ENCODE assay signal across 12 cellular contexts in genomic region chrX:153974726-153975286, GRCh38. TPM values are rescaled to one million over a fixed set of nuclear protein-coding genes. Genes with fewer than 3 reads are reported as not detected.
A peak's percentile ranks its signal among the peaks of the same experiment; 100 is the strongest.
DNase-seq lines count a peak whose midpoint lies in the region; ATAC-seq, FAIRE-seq and TF ChIP-seq lines count a peak whose summit lies in the region.
"Had no signal": no experiment of that assay in that cellular context is flagged by ENCODE, and none has a peak within 500 bp of the region (broad histone marks: within the 10 kb centered on the region; RNA-seq: fewer than 3 reads in every experiment).

No MANE protein-coding gene starts in this region.

- H3K27me3 Mint-ChIP-seq in CD14-positive monocyte (ENCODE audit: low read depth in 3 of 3), result peaks cover 0 to 40% (median 0%) of the 10 kb centered on the region in 3 donors
- no peaks in the 10 kb centered on the region for H3K27me3 Mint-ChIP-seq in neural crest cell (ENCODE audit: low read depth)

- POLR2A ChIA-PET in GM12878 (lab: Charles Lee), result interaction anchor here (1.2 to 2.1 kb wide), 3 partner anchors 30 to 33 kb away, joined by 3 to 8 read pairs (median 8); no protein-coding TSS in a partner anchor

- TF ChIP-seq EP300 in GM12878 (IDR thresholded peaks at IDR 0.05; ENCODE audit: borderline replicate concordance in 1 of 2, control insufficient read depth in 1 of 2, low read depth in 2 of 2, low read length in 2 of 2), result no peak

- H3K27ac ChIP-seq in KMS-11, result peak overlapping the region; percentile 100; the same call in 1 of the 2 replicates
- H3K27ac ChIP-seq in GM12878 (ENCODE audit: control insufficient read depth, insufficient read depth), result 0 out of 2 replicates have a peak overlapping the region, but pooled peaks have one; percentile 99

- no peaks in the 10 kb centered on the region for H3K36me3 Mint-ChIP-seq in CD14-positive monocyte
- peaks cover 2% of the 10 kb centered on the region for H3K36me3 Mint-ChIP-seq in neural crest cell (ENCODE audit: low read depth)

- SMC1A ChIA-PET in GM12878 (lab: Charles Lee; ENCODE audit: uncharacterized antibody, unreplicated experiment), result interaction anchor here (0.7 to 1.9 kb wide), 2 partner anchors 39 to 99 kb away, joined by 3 to 5 read pairs; no protein-coding TSS in a partner anchor

- TF ChIP-seq CTCF in CD14-positive monocyte (IDR thresholded peaks at IDR 0.05) (no peak), KMS-11 (conservative IDR thresholded peaks at IDR 0.05; ENCODE audit: low read depth, low read length) (no peak), GM12878 (IDR thresholded peaks at IDR 0.05 in 2 of 3, conservative IDR thresholded peaks at IDR 0.05 in 1 of 3; ENCODE audit: control insufficient read depth in 2 of 3, extremely low read depth in 1 of 3, insufficient read depth in 1 of 3, low read depth in 3 of 3, low read length in 3 of 3) (no peak), neural crest cell (conservative IDR thresholded peaks at IDR 0.05) (no peak)

- 98% methylated on average over 3 of the region's 3 CpGs for WGBS in GM12878 (ENCODE audit: insufficient coverage, insufficient replicate concordance, low lambda C conversion rate, missing lambda C conversion rate)

- RAD21 ChIA-PET in GM12878 (lab: Charles Lee; ENCODE audit: unreplicated experiment), result interaction anchor here (0.6 to 2.2 kb wide), 4 partner anchors 10 to 203 kb away, joined by 3 to 11 read pairs (median 6); no protein-coding TSS in a partner anchor

- peaks cover 24% of the 10 kb centered on the region for H3K4me1 Mint-ChIP-seq in CD14-positive monocyte
- H3K4me1 Mint-ChIP-seq in neural crest cell, result peaks cover 24% of the 10 kb centered on the region

- in situ Hi-C loops in GM12878 (cut with MboI), result no loop called here

- H4K20me1 ChIP-seq in KMS-11 (ENCODE audit: insufficient read depth) (no peaks in the 10 kb centered on the region), GM12878 (ENCODE audit: control insufficient read depth, insufficient read depth) (no peaks in the 10 kb centered on the region)

- H3K4me3 ChIP-seq in KMS-11 (IDR thresholded peaks at IDR 0.05; ENCODE audit: insufficient read depth, low read depth, low read length) (no peak overlapping the region), GM12878 (no peak overlapping the region)
- H3K4me3 ChIP-seq: ascending aorta had no signal

- no peak for TF ChIP-seq POLR2A in GM12878 (IDR thresholded peaks at IDR 0.05; ENCODE audit: low read depth, low read length)

- H3K9me3 Mint-ChIP-seq in CD14-positive monocyte (peaks cover 0 to 17% (median 8%) of the 10 kb centered on the region in 7 donors), neural crest cell (no peaks in the 10 kb centered on the region)

- no peaks in the 10 kb centered on the region for H3K27me3 ChIP-seq in KMS-11 (ENCODE audit: insufficient read depth, low read depth)
- H3K27me3 ChIP-seq in GM12878 (replicated peaks in 1 of 2; ENCODE audit: control insufficient read depth in 2 of 2, insufficient read depth in 2 of 2, low read length in 1 of 2), result no peaks in the 10 kb centered on the region
- H3K27me3 ChIP-seq: ascending aorta had no signal

- no TSS peak for BruUV-seq in GM12878 (replicated peaks; lab: Mats Ljungman, UMichigan)

- H3K9me3 ChIP-seq in GM12878 (replicated peaks; ENCODE audit: control insufficient read depth, insufficient read depth, low read length), result no peaks in the 10 kb centered on the region
- H3K9me3 ChIP-seq: ascending aorta had no signal

- CTCF ChIA-PET in GM12878 (lab: Yijun Ruan, JAX), result interaction anchor here (1.2 kb wide), 1 partner anchor 78 kb away, joined by 3 read pairs; no protein-coding TSS in a partner anchor

- H3K4me3 Mint-ChIP-seq in CD14-positive monocyte (peak overlapping the region in 1 of 2 donors; percentile 84), neural crest cell (peak overlapping the region; percentile 92)

- H3K36me3 ChIP-seq in KMS-11 (ENCODE audit: insufficient read depth), result no peaks in the 10 kb centered on the region
- no peaks in the 10 kb centered on the region for H3K36me3 ChIP-seq in GM12878 (ENCODE audit: control insufficient read depth in 2 of 2, insufficient read depth in 2 of 2, low read length in 1 of 2)
- H3K36me3 ChIP-seq: ascending aorta had no signal

- no peak for TF ChIP-seq RAD21 in GM12878 (IDR thresholded peaks at IDR 0.05; ENCODE audit: insufficient read depth, low read depth, low read length)

- intact Hi-C loops in CD14-positive monocyte (cut with micrococcal nuclease), result loop anchor here (5.0 kb wide), 2 partner anchors 32 to 37 kb away; no protein-coding TSS in a partner anchor
- intact Hi-C loops in GM12878 (cut with micrococcal nuclease; ENCODE audit: unreplicated experiment), result loop anchor here (5.0 kb wide), 1 partner anchor 122 kb away; the partner anchor contains the start of gene MECP2

- peaks cover 30% of the 10 kb centered on the region for H3K4me1 ChIP-seq in KMS-11 (ENCODE audit: low read depth, poor library complexity, severe bottlenecking)
- peaks cover 10% of the 10 kb centered on the region for H3K4me1 ChIP-seq in GM12878 (ENCODE audit: control insufficient read depth, insufficient read depth, low read length)

- FAIRE-seq in GM12878 (lab: Jason Lieb, UNC), result no peak

- ATAC-seq in GM12878 (no peak), GM21381 (IDR thresholded peaks at IDR 0.05; ENCODE audit: unreplicated experiment) (no peak), GM21367 (IDR thresholded peaks at IDR 0.05; ENCODE audit: unreplicated experiment) (no peak)

- H3K79me2 ChIP-seq in KMS-11 (ENCODE audit: insufficient read depth, low read depth) (peaks cover under 1% of the 10 kb centered on the region; the same call in 1 of the 2 replicates), GM12878 (ENCODE audit: control insufficient read depth, insufficient read depth, low read length) (peaks cover 29% of the 10 kb centered on the region)

- H2AFZ ChIP-seq in KMS-11 (ENCODE audit: low read depth) (no peak overlapping the region; the same call in 1 of the 2 replicates), GM12878 (ENCODE audit: control insufficient read depth, low read depth, low read length) (no peak overlapping the region)

- H3K27ac Mint-ChIP-seq in CD14-positive monocyte (peak overlapping the region; percentile 82 to 99 (median 93)), neural crest cell (ENCODE audit: unreplicated experiment) (no peak overlapping the region)

- H3K9ac ChIP-seq in KMS-11, result no peak overlapping the region
- H3K9ac ChIP-seq in GM12878 (ENCODE audit: control insufficient read depth, insufficient read depth, low read length), result no peak overlapping the region

- H3K4me2 ChIP-seq in KMS-11 (no peak overlapping the region), GM12878 (ENCODE audit: control insufficient read depth, insufficient read depth) (peak overlapping the region; percentile 89; the same call in 1 of the 2 replicates)

- DNase-seq in CD14-positive monocyte (ENCODE audit: low spot score) (no peak), GM12878 (ENCODE audit: low read depth, low spot score) (no peak), neural crest cell (ENCODE audit: low read depth, low spot score) (no peak), retina (no peak), SHP77 treated with DMSO at 0.1 percent for 48 hours (lab: John Stamatoyannopoulos, UW) (no peak)
- DNase-seq: foreskin melanocyte, IMR-90, NCI-H748 treated with DMSO at 0.1 percent for 48 hours had no signal

RNA-seq across cellular contexts. Expression of gene TMEM187, which starts 2.3 kb away (rescaled TPM):
- 1 to 10 TPM; 2.8 to 4.9 TPM for polyA plus RNA-seq in CD14-positive monocyte
- total RNA-seq in GM12878 (2013; cell fraction: nucleolus; rRNA removed), result 2.9 and 4.2 TPM in 2 replicates
- 5.0 and 8.5 TPM in 2 replicates for total RNA-seq in GM12878 (2014; rRNA removed)
- 1.6 and 1.7 TPM in 2 replicates for total RNA-seq in GM12878 (2014; rRNA removed; fragmentation: Illumina TruSeq; extraction: Trizol)
- 6.1 and 6.3 TPM in 2 replicates for total RNA-seq in GM12878 (2021)
- 1.3 TPM for polyA plus RNA-seq in GM12878 (2011; ENCODE audit: low read depth)
- polyA plus RNA-seq in GM12878 (2011; rRNA removed), result 3.0 and 4.2 TPM in 2 replicates
- polyA plus RNA-seq in GM12878 (2011; cell fraction: cytosol; rRNA removed), result 9.1 and 11.2 TPM in 2 replicates
- polyA plus RNA-seq in GM12878 (2011; cell fraction: nucleus; rRNA removed), result 4.7 and 5.0 TPM in 2 replicates
- polyA plus RNA-seq in GM12878 (2012), result 5.0 and 5.4 TPM in 2 replicates
- 0.36 and 0.88 TPM in 2 replicates for polyA plus RNA-seq in GM12878 (2014; fragmentation: Illumina TruSeq; extraction: Trizol)
- under 1 TPM; 0.45 to 0.99 TPM for polyA plus RNA-seq in GM12878 (2014; fragmentation: Nextera tagmentation; extraction: Ambion mirVana)
- 5.6 and 7.0 TPM in 2 replicates for polyA plus RNA-seq in GM12878 (2014; rRNA removed)
- 1 to 10 TPM; 4.0 to 4.8 TPM for polyA plus RNA-seq in GM12878 (2016; fragmentation: Nextera tagmentation; extraction: Ambion mirVana)
- polyA minus RNA-seq in GM12878 (2011; rRNA and poly(A)+ RNA removed), result 3.2 and 6.9 TPM in 2 replicates
- 0.94 and 2.7 TPM in 2 replicates for polyA minus RNA-seq in GM12878 (2011; cell fraction: cytosol; rRNA and poly(A)+ RNA removed)
- polyA minus RNA-seq in GM12878 (2011; cell fraction: nucleus; rRNA and poly(A)+ RNA removed), result 3.0 and 3.4 TPM in 2 replicates
- total RNA-seq in neural crest cell, result 8.0 and 14.0 TPM in 2 replicates

RNA-seq across cellular contexts. Expression of gene HCFC1, which starts 3.2 kb away (rescaled TPM):
- 1 to 10 TPM; 1.9 to 3.8 TPM for polyA plus RNA-seq in CD14-positive monocyte
- 24.5 and 28.7 TPM in 2 replicates for total RNA-seq in GM12878 (2013; cell fraction: nucleolus; rRNA removed)
- total RNA-seq in GM12878 (2014; rRNA removed), result 18.8 and 25.5 TPM in 2 replicates
- total RNA-seq in GM12878 (2014; rRNA removed; fragmentation: Illumina TruSeq; extraction: Trizol), result 8.8 and 10.6 TPM in 2 replicates
- 86.1 and 92.7 TPM in 2 replicates for total RNA-seq in GM12878 (2021)
- polyA plus RNA-seq in GM12878 (2011; ENCODE audit: low read depth), result 14.7 TPM
- 2.3 and 4.1 TPM in 2 replicates for polyA plus RNA-seq in GM12878 (2011; rRNA removed)
- polyA plus RNA-seq in GM12878 (2011; cell fraction: cytosol; rRNA removed), result 11.0 and 15.4 TPM in 2 replicates
- polyA plus RNA-seq in GM12878 (2011; cell fraction: nucleus; rRNA removed), result 29.9 and 55.9 TPM in 2 replicates
- 25.7 and 35.7 TPM in 2 replicates for polyA plus RNA-seq in GM12878 (2012)
- polyA plus RNA-seq in GM12878 (2014; fragmentation: Illumina TruSeq; extraction: Trizol), result 7.4 and 21.5 TPM in 2 replicates
- 1 to 10 TPM; 3.9 to 7.6 TPM for polyA plus RNA-seq in GM12878 (2014; fragmentation: Nextera tagmentation; extraction: Ambion mirVana)
- polyA plus RNA-seq in GM12878 (2014; rRNA removed), result 32.0 and 45.1 TPM in 2 replicates
- 10 to 100 TPM; 39.3 to 39.8 TPM for polyA plus RNA-seq in GM12878 (2016; fragmentation: Nextera tagmentation; extraction: Ambion mirVana)
- polyA minus RNA-seq in GM12878 (2011; rRNA and poly(A)+ RNA removed), result 4.8 and 11.2 TPM in 2 replicates
- polyA minus RNA-seq in GM12878 (2011; cell fraction: cytosol; rRNA and poly(A)+ RNA removed), result 28.6 and 29.6 TPM in 2 replicates
- polyA minus RNA-seq in GM12878 (2011; cell fraction: nucleus; rRNA and poly(A)+ RNA removed), result 9.9 and 19.6 TPM in 2 replicates
- total RNA-seq in neural crest cell, result 168 and 173 TPM in 2 replicates

RNA-seq across cellular contexts. Expression of gene RENBP, which starts 30.4 kb away (rescaled TPM):
- 1 to 10 TPM; 2.7 to 3.8 TPM for polyA plus RNA-seq in CD14-positive monocyte
- 8.3 and 9.0 TPM in 2 replicates for total RNA-seq in GM12878 (2013; cell fraction: nucleolus; rRNA removed)
- 2.1 and 2.2 TPM in 2 replicates for total RNA-seq in GM12878 (2014; rRNA removed)
- total RNA-seq in GM12878 (2014; rRNA removed; fragmentation: Illumina TruSeq; extraction: Trizol), result 1.6 and 1.8 TPM in 2 replicates
- total RNA-seq in GM12878 (2021), result 4.9 and 6.8 TPM in 2 replicates
- 3.9 TPM for polyA plus RNA-seq in GM12878 (2011; ENCODE audit: low read depth)
- polyA plus RNA-seq in GM12878 (2011; rRNA removed), result 1.1 and 1.6 TPM in 2 replicates
- 2.1 and 2.3 TPM in 2 replicates for polyA plus RNA-seq in GM12878 (2011; cell fraction: cytosol; rRNA removed)
- 4.1 and 6.0 TPM in 2 replicates for polyA plus RNA-seq in GM12878 (2011; cell fraction: nucleus; rRNA removed)
- polyA plus RNA-seq in GM12878 (2012), result 7.1 and 8.3 TPM in 2 replicates
- 0.19 and 1.3 TPM in 2 replicates for polyA plus RNA-seq in GM12878 (2014; fragmentation: Illumina TruSeq; extraction: Trizol)
- polyA plus RNA-seq in GM12878 (2014; fragmentation: Nextera tagmentation; extraction: Ambion mirVana), result not detected
- polyA plus RNA-seq in GM12878 (2014; rRNA removed), result 4.0 and 4.5 TPM in 2 replicates
- polyA plus RNA-seq in GM12878 (2016; fragmentation: Nextera tagmentation; extraction: Ambion mirVana), result under 1 TPM in 1 of 2 experiments, not detected in 1; 0.36 TPM
- 0.44 and 2.3 TPM in 2 replicates for polyA minus RNA-seq in GM12878 (2011; rRNA and poly(A)+ RNA removed)
- 0.83 TPM in 1 of 2 replicates, not detected in the other for polyA minus RNA-seq in GM12878 (2011; cell fraction: cytosol; rRNA and poly(A)+ RNA removed)
- 0.96 and 2.1 TPM in 2 replicates for polyA minus RNA-seq in GM12878 (2011; cell fraction: nucleus; rRNA and poly(A)+ RNA removed)
- 11.4 and 11.8 TPM in 2 replicates for total RNA-seq in neural crest cell

RNA-seq across cellular contexts. Expression of gene NAA10, which starts 40.0 kb away (rescaled TPM):
- polyA plus RNA-seq in CD14-positive monocyte (10 to 100 TPM; 46.7 to 47.9 TPM), GM12878 (2011; rRNA removed) (25.4 and 45.1 TPM in 2 replicates), GM12878 (2014; fragmentation: Illumina TruSeq; extraction: Trizol) (88.7 and 97.7 TPM in 2 replicates), GM12878 (2014; fragmentation: Nextera tagmentation; extraction: Ambion mirVana) (10 to 100 TPM in 1 of 2 experiments, 1 to 10 TPM in 1; 7.9 to 26.6 TPM), GM12878 (2014; rRNA removed) (158 TPM in 2 replicates), GM12878 (2016; fragmentation: Nextera tagmentation; extraction: Ambion mirVana) (100 to 1,000 TPM; 209 to 212 TPM)
- 17.5 and 20.3 TPM in 2 replicates for total RNA-seq in GM12878 (2013; cell fraction: nucleolus; rRNA removed)
- total RNA-seq in GM12878 (2014; rRNA removed) (82.6 and 100 TPM in 2 replicates), GM12878 (2014; rRNA removed; fragmentation: Illumina TruSeq; extraction: Trizol) (59.6 and 69.5 TPM in 2 replicates), GM12878 (2021) (113 and 123 TPM in 2 replicates), neural crest cell (116 and 124 TPM in 2 replicates)
- 40.6 TPM for polyA plus RNA-seq in GM12878 (2011; ENCODE audit: low read depth)
- 77.8 and 104 TPM in 2 replicates for polyA plus RNA-seq in GM12878 (2011; cell fraction: cytosol; rRNA removed)
- 54.2 and 67.6 TPM in 2 replicates for polyA plus RNA-seq in GM12878 (2011; cell fraction: nucleus; rRNA removed)
- polyA plus RNA-seq in GM12878 (2012), result 64.3 and 68.0 TPM in 2 replicates
- polyA minus RNA-seq in GM12878 (2011; rRNA and poly(A)+ RNA removed), result 31.8 and 50.4 TPM in 2 replicates
- polyA minus RNA-seq in GM12878 (2011; cell fraction: cytosol; rRNA and poly(A)+ RNA removed), result 17.2 and 25.0 TPM in 2 replicates
- polyA minus RNA-seq in GM12878 (2011; cell fraction: nucleus; rRNA and poly(A)+ RNA removed), result 13.3 and 24.4 TPM in 2 replicates

RNA-seq across cellular contexts. Expression of gene IRAK1, which starts 44.9 kb away (rescaled TPM):
- 10 to 100 TPM; 47.8 to 49.5 TPM for polyA plus RNA-seq in CD14-positive monocyte
- 44.0 and 54.1 TPM in 2 replicates for total RNA-seq in GM12878 (2013; cell fraction: nucleolus; rRNA removed)
- 63.2 and 77.8 TPM in 2 replicates for total RNA-seq in GM12878 (2014; rRNA removed)
- total RNA-seq in GM12878 (2014; rRNA removed; fragmentation: Illumina TruSeq; extraction: Trizol), result 37.6 and 42.3 TPM in 2 replicates
- 106 and 136 TPM in 2 replicates for total RNA-seq in GM12878 (2021)
- polyA plus RNA-seq in GM12878 (2011; ENCODE audit: low read depth), result 21.6 TPM
- polyA plus RNA-seq in GM12878 (2011; rRNA removed), result 19.0 and 27.8 TPM in 2 replicates
- 29.6 and 55.4 TPM in 2 replicates for polyA plus RNA-seq in GM12878 (2011; cell fraction: cytosol; rRNA removed)
- 65.0 and 102 TPM in 2 replicates for polyA plus RNA-seq in GM12878 (2011; cell fraction: nucleus; rRNA removed)
- polyA plus RNA-seq in GM12878 (2012), result 45.7 and 78.8 TPM in 2 replicates
- polyA plus RNA-seq in GM12878 (2014; fragmentation: Illumina TruSeq; extraction: Trizol), result 9.4 and 32.7 TPM in 2 replicates
- polyA plus RNA-seq in GM12878 (2014; fragmentation: Nextera tagmentation; extraction: Ambion mirVana), result 10 to 100 TPM in 1 of 2 experiments, 1 to 10 TPM in 1; 4.2 to 15.1 TPM
- polyA plus RNA-seq in GM12878 (2014; rRNA removed), result 89.9 and 107 TPM in 2 replicates
- 10 to 100 TPM; 36.8 to 82.4 TPM for polyA plus RNA-seq in GM12878 (2016; fragmentation: Nextera tagmentation; extraction: Ambion mirVana)
- polyA minus RNA-seq in GM12878 (2011; rRNA and poly(A)+ RNA removed), result 22.2 and 50.5 TPM in 2 replicates
- 36.8 TPM in 2 replicates for polyA minus RNA-seq in GM12878 (2011; cell fraction: cytosol; rRNA and poly(A)+ RNA removed)
- polyA minus RNA-seq in GM12878 (2011; cell fraction: nucleus; rRNA and poly(A)+ RNA removed), result 25.1 and 44.2 TPM in 2 replicates
- total RNA-seq in neural crest cell, result 119 and 127 TPM in 2 replicates
